ENCODE assay signal across 7 cellular contexts in genomic region chr11:66346476-66347424, GRCh38. TPM values are rescaled to one million over a fixed set of nuclear protein-coding genes. Genes with fewer than 3 reads are reported as not detected.
A peak's percentile ranks its signal among the peaks of the same experiment; 100 is the strongest.
DNase-seq lines count a peak whose midpoint lies in the region; ATAC-seq and TF ChIP-seq lines count a peak whose summit lies in the region.
"Had no signal": no experiment of that assay in that cellular context is flagged by ENCODE, and none has a peak within 500 bp of the region (broad histone marks: within the 10 kb centered on the region; RNA-seq: fewer than 3 reads in every experiment).

No MANE protein-coding gene starts in this region.

- intact Hi-C loops in activated B cell treated with CpG ODN at 0.5 μM for 24 hours (cut with micrococcal nuclease), result loop anchor here (5.0 kb wide), 2 partner anchors 41 to 729 kb away; partner anchors contain the start of gene PCNX3

- peak overlapping the region; percentile 35 for H3K27ac Mint-ChIP-seq in activated B cell treated with CpG ODN at 0.5 μM for 24 hours

- peak overlapping the region; percentile 95 for H3K4me3 ChIP-seq in DOHH2 (ENCODE audit: low read length)
- peak overlapping the region; percentile 76 to 82 (median 81) for H3K4me3 ChIP-seq in liver (ENCODE audit: low read depth in 1 of 3, low read length in 3 of 3)

- H3K4me2 ChIP-seq in DOHH2 (ENCODE audit: low read length), result peak overlapping the region; percentile 90

- H3K4me3 Mint-ChIP-seq in activated B cell treated with CpG ODN at 0.5 μM for 24 hours, result peak overlapping the region; percentile 96

- ATAC-seq in activated B cell treated with CpG ODN at 0.5 μM for 24 hours (ENCODE audit: low read depth), result no peak
- ATAC-seq in HG02973 (IDR thresholded peaks at IDR 0.05; ENCODE audit: unreplicated experiment), result no peak
- no peak for ATAC-seq in GM21786 (IDR thresholded peaks at IDR 0.05; ENCODE audit: unreplicated experiment)

- H3K36me3 Mint-ChIP-seq in activated B cell treated with CpG ODN at 0.5 μM for 24 hours (ENCODE audit: low read depth), result peaks cover 27% of the 10 kb centered on the region

- H4K20me1 ChIP-seq in DOHH2 (ENCODE audit: control insufficient read depth, insufficient read depth, low read depth, low read length), result peaks cover 4% of the 10 kb centered on the region; the same call in 1 of the 2 replicates

- H3K36me3 ChIP-seq in DOHH2 (ENCODE audit: control insufficient read depth, low read length), result peaks cover 1% of the 10 kb centered on the region
- H3K36me3 ChIP-seq in liver (ENCODE audit: control insufficient read depth in 4 of 4, insufficient read depth in 3 of 4, low read depth in 1 of 4, low read length in 3 of 4), result peaks cover under 1 to 4% (median 3%) of the 10 kb centered on the region in 4 donors

- H3K27me3 ChIP-seq in DOHH2 (ENCODE audit: control insufficient read depth, low read length) (no peaks in the 10 kb centered on the region), liver (ENCODE audit: control insufficient read depth in 4 of 4, insufficient read depth in 4 of 4, low read length in 3 of 4) (no peaks in the 10 kb centered on the region)

- peaks cover 36% of the 10 kb centered on the region for H3K79me2 ChIP-seq in DOHH2 (ENCODE audit: control insufficient read depth, low read length)

- no peak for TF ChIP-seq RAD21 in liver (IDR thresholded peaks at IDR 0.05)

- H3K27me3 Mint-ChIP-seq in activated B cell treated with CpG ODN at 0.5 μM for 24 hours, result peaks cover 2% of the 10 kb centered on the region

- H3K9me2 ChIP-seq in DOHH2 (replicated peaks; ENCODE audit: control insufficient read depth, low read length), result no peaks in the 10 kb centered on the region

- H3F3A ChIP-seq in DOHH2 (ENCODE audit: control insufficient read depth, insufficient read depth), result peaks cover 17% of the 10 kb centered on the region

- H3K9me3 Mint-ChIP-seq in activated B cell treated with CpG ODN at 0.5 μM for 24 hours, result no peaks in the 10 kb centered on the region

- TF ChIP-seq CTCF in DOHH2 (IDR thresholded peaks at IDR 0.05; ENCODE audit: low read depth, low read length, poor library complexity, severe bottlenecking), result no peak
- TF ChIP-seq CTCF in activated B cell treated with CpG ODN at 0.5 μM for 24 hours (IDR thresholded peaks at IDR 0.05), result no peak
- TF ChIP-seq CTCF in liver (IDR thresholded peaks at IDR 0.05; ENCODE audit: low read depth, low read length, missing input control), result no peak

- DNase-seq in activated B cell treated with CpG ODN at 0.5 μM for 24 hours (no peak), NCI-H82 (lab: John Stamatoyannopoulos, UW) (no peak)

- H3K27ac ChIP-seq in DOHH2 (ENCODE audit: low read depth, low read length), result peak overlapping the region; percentile 33; the same call in 1 of the 2 replicates
- peak overlapping the region; percentile 26 to 81 for H3K27ac ChIP-seq in liver (ENCODE audit: low read depth in 1 of 2, low read length in 2 of 2)

- POLR2A ChIA-PET in activated B cell treated with CpG ODN at 0.5 μM for 24 hours (lab: Charles Lee), result interaction anchor here (0.6 to 5.4 kb wide), 4 partner anchors 25 to 1779 kb away, joined by 3 to 34 read pairs (median 4); partner anchors contain the start of genes RBM4 and SLC29A2

- CTCF ChIA-PET in activated B cell treated with CpG ODN at 0.5 μM for 24 hours (lab: Charles Lee), result interaction anchor here (0.7 to 3.2 kb wide), 3 partner anchors 15 to 691 kb away, joined by 3 to 17 read pairs (median 3); no protein-coding TSS in a partner anchor

- WGBS in liver, result 33% methylated on average over 68 of the region's 68 CpGs

- H3K9me3 ChIP-seq in DOHH2 (ENCODE audit: control insufficient read depth, insufficient read depth, low read length) (no peaks in the 10 kb centered on the region), liver (ENCODE audit: control insufficient read depth in 4 of 4, low read length in 3 of 4) (no peaks in the 10 kb centered on the region)

- H3K4me1 ChIP-seq in DOHH2 (ENCODE audit: control insufficient read depth, low read length) (peaks cover 40% of the 10 kb centered on the region), liver (ENCODE audit: control insufficient read depth in 4 of 4, insufficient read depth in 4 of 4, low read length in 3 of 4) (peaks cover 11 to 67% (median 57%) of the 10 kb centered on the region in 4 donors)

- H3K9ac ChIP-seq in liver (ENCODE audit: low read depth in 1 of 2, low read length in 2 of 2), result peak overlapping the region in 1 of 2 donors; percentile 50

- peaks cover 45% of the 10 kb centered on the region for H3K4me1 Mint-ChIP-seq in activated B cell treated with CpG ODN at 0.5 μM for 24 hours

TF ChIP-seq in liver, 16 proteins besides CTCF, POLR2A, EP300 and RAD21:
- TF ChIP-seq FOXA1 (IDR thresholded peaks at IDR 0.05) (no peak), ZBTB33 (IDR thresholded peaks at IDR 0.05) (no peak), GABPA (IDR thresholded peaks at IDR 0.05 in 1 of 2, conservative IDR thresholded peaks at IDR 0.05 in 1 of 2) (no peak), REST (IDR thresholded peaks at IDR 0.05) (no peak)
TF ChIP-seq in liver: peak in this region for 0.

RNA-seq across cellular contexts. Expression of gene B4GAT1, which starts 0.7 kb away (rescaled TPM):
- total RNA-seq in activated B cell treated with CpG ODN at 0.5 μM for 24 hours (1.9 TPM in 2 replicates), liver (10 to 100 TPM; 17.2 to 20.8 TPM)
- 10 to 100 TPM; 12.0 to 18.1 TPM for polyA plus RNA-seq in liver

RNA-seq across cellular contexts. Expression of gene BRMS1, which starts 1.8 kb away (rescaled TPM):
- total RNA-seq in activated B cell treated with CpG ODN at 0.5 μM for 24 hours, result 56.9 and 59.2 TPM in 2 replicates
- total RNA-seq in liver, result 10 to 100 TPM; 12.0 to 20.0 TPM
- polyA plus RNA-seq in liver, result 10 to 100 TPM; 20.6 to 24.0 TPM

RNA-seq across cellular contexts. Expression of gene RIN1, which starts 10.5 kb away (rescaled TPM):
- total RNA-seq in activated B cell treated with CpG ODN at 0.5 μM for 24 hours, result 0.76 and 0.98 TPM in 2 replicates
- total RNA-seq in liver, result 1 to 10 TPM in 1 of 2 donors, under 1 TPM in 1; 0.50 to 1.1 TPM
- under 1 TPM; 0.11 to 0.55 TPM for polyA plus RNA-seq in liver

RNA-seq across cellular contexts. Expression of gene SLC29A2, which starts 24.8 kb away (rescaled TPM):
- 13.5 and 17.1 TPM in 2 replicates for total RNA-seq in activated B cell treated with CpG ODN at 0.5 μM for 24 hours
- 1 to 10 TPM; 1.5 to 3.3 TPM for total RNA-seq in liver
- 1 to 10 TPM; 1.2 to 1.6 TPM for polyA plus RNA-seq in liver

RNA-seq across cellular contexts. Expression of gene CD248, which starts 29.9 kb away (rescaled TPM):
- 0.22 TPM in 1 of 2 replicates, not detected in the other for total RNA-seq in activated B cell treated with CpG ODN at 0.5 μM for 24 hours
- total RNA-seq in liver, result 1 to 10 TPM; 1.0 to 3.0 TPM
- 1 to 10 TPM in 1 of 2 donors, under 1 TPM in 1; 0.64 to 1.5 TPM for polyA plus RNA-seq in liver
- total RNA-seq: NCI-H460 had no signal
